In genomic region chr5:138610468-138611294, GRCh38 we compare ENCODE assay signal across 8 cellular contexts. TPM values are rescaled to one million over a fixed set of nuclear protein-coding genes. Genes with fewer than 3 reads are reported as not detected.
DNase-seq lines count a peak whose midpoint lies in the region; ATAC-seq and TF ChIP-seq lines count a peak whose summit lies in the region.

No MANE protein-coding gene starts in this region.

- peak overlapping the region in 1 of 10 donors; percentile 67 for H3K27ac Mint-ChIP-seq in naive thymus-derived CD8-positive, alpha-beta T cell

- H3K9me3 Mint-ChIP-seq in naive thymus-derived CD8-positive, alpha-beta T cell, result no peaks in the 10 kb centered on the region

- H3K4me3 Mint-ChIP-seq in naive thymus-derived CD8-positive, alpha-beta T cell, result peak overlapping the region in 8 of 10 donors; percentile 19 to 66 (median 48)

- peak; percentile 41 to 63 for ATAC-seq in naive thymus-derived CD8-positive, alpha-beta T cell
- ATAC-seq in GM18873 (IDR thresholded peaks at IDR 0.05; ENCODE audit: low FRiP score, unreplicated experiment), result no peak
- ATAC-seq in HG02970 (IDR thresholded peaks at IDR 0.05; ENCODE audit: low FRiP score, unreplicated experiment), result no peak

- TF ChIP-seq CTCF in AG10803 (conservative IDR thresholded peaks at IDR 0.05; ENCODE audit: low read length), result peak; percentile 26
- peak; percentile 30 for TF ChIP-seq CTCF in epithelial cell of proximal tubule (conservative IDR thresholded peaks at IDR 0.05; ENCODE audit: low read depth, low read length)

- peaks cover 7 to 15% (median 12%) of the 10 kb centered on the region in 4 donors for H3K4me1 Mint-ChIP-seq in naive thymus-derived CD8-positive, alpha-beta T cell

- peaks cover 29 to 75% (median 48%) of the 10 kb centered on the region in 5 donors for H3K27me3 Mint-ChIP-seq in naive thymus-derived CD8-positive, alpha-beta T cell

- no peak for DNase-seq in AG10803 (ENCODE audit: low read depth)
- DNase-seq in NCI-H82 (lab: John Stamatoyannopoulos, UW), result peak; percentile 42
- DNase-seq in epithelial cell of proximal tubule (ENCODE audit: low read depth), result no peak
- no peak for DNase-seq in naive thymus-derived CD8-positive, alpha-beta T cell
- no peak for DNase-seq in NCI-H1105 (lab: John Stamatoyannopoulos, UW)
- no peak for DNase-seq in GDM1 (lab: John Stamatoyannopoulos, UW)

- no peaks in the 10 kb centered on the region for H3K36me3 Mint-ChIP-seq in naive thymus-derived CD8-positive, alpha-beta T cell

- peak overlapping the region; percentile 52; the same call in 1 of the 2 replicates for H3K4me3 ChIP-seq in AG10803 (ENCODE audit: low read length)
- no peak overlapping the region for H3K4me3 ChIP-seq in epithelial cell of proximal tubule (ENCODE audit: low read depth, low read length)

- POLR2A ChIA-PET in naive thymus-derived CD8-positive, alpha-beta T cell (lab: Charles Lee), result no interaction called here

RNA-seq across cellular contexts. Expression of gene HSPA9, which starts 35.5 kb away (rescaled TPM):
- total RNA-seq in epithelial cell of proximal tubule, result 174 and 403 TPM in 2 replicates
- 100 to 1,000 TPM; 184 to 195 TPM for total RNA-seq in naive thymus-derived CD8-positive, alpha-beta T cell
- 100 to 1,000 TPM; 130 to 164 (median 140) TPM for polyA plus RNA-seq in naive thymus-derived CD8-positive, alpha-beta T cell

Comparison
In these comparisons a context has a peak if more than half of its experiments do, and no peak if none do; other contexts are left out.
1. ATAC-seq: peak in naive thymus-derived CD8-positive, alpha-beta T cell (2 of 2); none in GM18873 (single experiment) and HG02970 (single experiment).